3 cellular contexts compared by ENCODE assay signal in genomic region chr4:163932504-163932903, GRCh38.
"Had no signal": no experiment of that assay in that cellular context is flagged by ENCODE, and none has a peak within 500 bp of the region (broad histone marks: within the 10 kb centered on the region; RNA-seq: fewer than 3 reads in every experiment).

No MANE protein-coding gene starts in this region.

- DNase-seq: GDM1, GF-D8 had no signal

- ATAC-seq: GM12878 had no signal

- H3K4me3 ChIP-seq: GM12878 had no signal
